33 cellular contexts compared by ENCODE assay signal in the genomic region with DNA sequence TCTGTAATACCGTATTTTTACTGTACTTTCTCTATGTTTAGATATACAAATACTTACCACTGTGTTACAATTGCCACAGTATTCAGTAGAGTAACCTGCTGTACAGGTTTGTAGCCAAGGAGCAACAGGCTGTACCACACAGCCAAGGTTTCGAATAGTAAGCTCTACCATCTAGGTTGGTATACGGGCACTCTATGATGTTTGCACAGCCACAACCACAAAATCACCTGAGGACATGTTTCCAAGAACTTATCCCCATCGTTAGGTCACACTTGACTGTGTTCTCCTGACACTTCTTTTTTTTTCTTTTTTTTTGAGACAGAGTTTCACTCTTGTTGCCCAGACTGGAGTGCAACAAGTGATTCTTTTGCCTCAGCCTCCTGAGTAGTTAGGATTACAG.
"Had no signal": no experiment of that assay in that cellular context is flagged by ENCODE, and none has a peak within 500 bp of the region (broad histone marks: within the 10 kb centered on the region; RNA-seq: fewer than 3 reads in every experiment).

No MANE protein-coding gene starts in this region.

- ATAC-seq: activated naive CD8-positive, alpha-beta T cell treated with anti-CD3 and anti-CD28 coated beads, Interleukin-2, amount 50 U/mL, for 24 hours; activated T-cell treated with anti-CD3 and anti-CD28 coated beads, Interleukin-2, amount 50 U/mL, for 4 hours; esophagus mucosa; left cardiac atrium; naive thymus-derived CD4-positive, alpha-beta T cell; psoas muscle; stimulated activated memory B cell treated with anti-CD40 and anti-IgM and Interleukin-4, amounts not matched to agents 10 μg/mL and 1 μg/mL and 100 μg/mL, for 72 hours; stimulated activated naive CD8-positive, alpha-beta T cell treated with anti-CD3 and anti-CD28 coated beads, Interleukin-15, amount 100 ng/mL, for 72 hours; WTC11 had no signal

- FAIRE-seq: endothelial cell of umbilical vein, keratinocyte, pancreas had no signal

- H3K4me3 ChIP-seq: pancreas, psoas muscle, right atrium auricular region, smooth muscle cell, upper lobe of left lung had no signal

- H3K27me3 Mint-ChIP-seq: activated CD4-positive, alpha-beta memory T cell treated with anti-CD3 and anti-CD28 coated beads, Interleukin-2, amount 10 ng/mL, durations not matched to agents 7 days and 5 days; activated CD4-positive, alpha-beta T cell treated with anti-CD3 and anti-CD28 coated beads, Interleukin-2, amount 10 ng/mL, durations not matched to agents 7 days and 5 days; stimulated activated memory B cell treated with anti-CD40 and anti-IgM and Interleukin-4, amounts not matched to agents 10 μg/mL and 1 μg/mL and 100 μg/mL, for 72 hours; stimulated activated naive CD8-positive, alpha-beta T cell treated with anti-CD3 and anti-CD28 coated beads, Interleukin-15, amount 100 ng/mL, for 72 hours had no signal

- DNase-seq: activated CD4-positive, alpha-beta memory T cell treated with anti-CD3 and anti-CD28 coated beads, Interleukin-2, amount 10 ng/mL, durations not matched to agents 7 days and 5 days; activated CD4-positive, alpha-beta T cell treated with anti-CD3 and anti-CD28 coated beads for 1 hour; activated CD4-positive, alpha-beta T cell treated with anti-CD3 and anti-CD28 coated beads, Interleukin-2, amount 10 ng/mL, durations not matched to agents 7 days and 5 days; activated CD8-positive, alpha-beta memory T cell treated with anti-CD3 and anti-CD28 coated beads, Interleukin-2, amount 50 U/mL, for 48 hours; activated naive CD8-positive, alpha-beta T cell treated with anti-CD3 and anti-CD28 coated beads, Interleukin-2, amount 50 U/mL, for 24 hours; activated T-cell treated with anti-CD3 and anti-CD28 coated beads, Interleukin-2, amount 50 U/mL, for 4 hours; amygdala; caudate nucleus; cortex of kidney; foreskin fibroblast; head of caudate nucleus; left cardiac atrium; midbrain; naive thymus-derived CD4-positive, alpha-beta T cell; nucleus accumbens; psoas muscle; stimulated activated CD4-positive, alpha-beta T cell treated with anti-CD3 and anti-CD28 coated beads, Interleukin-1b, Interleukin-23, amount 100 ng/mL, for 48 hours; stimulated activated CD4-positive, alpha-beta T cell treated with anti-CD3 and anti-CD28 coated beads, Interleukin-4, amount 100 ng/mL, for 4 hours; stimulated activated CD8-positive, alpha-beta memory T cell treated with anti-CD3 and anti-CD28 coated beads, Interleukin-4, amount 100 ng/mL, for 48 hours; stimulated activated naive CD8-positive, alpha-beta T cell treated with anti-CD3 and anti-CD28 coated beads, Interleukin-15, amount 100 ng/mL, for 72 hours; substantia nigra; T-helper 9 cell had no signal

- H3K4me3 Mint-ChIP-seq: activated CD4-positive, alpha-beta memory T cell treated with anti-CD3 and anti-CD28 coated beads, Interleukin-2, amount 10 ng/mL, durations not matched to agents 7 days and 5 days; activated CD4-positive, alpha-beta T cell treated with anti-CD3 and anti-CD28 coated beads, Interleukin-2, amount 10 ng/mL, durations not matched to agents 7 days and 5 days; activated naive CD4-positive, alpha-beta T cell treated with anti-CD3 and anti-CD28 coated beads, Interleukin-2, amount 50 U/mL, for 24 hours; activated naive CD8-positive, alpha-beta T cell treated with anti-CD3 and anti-CD28 coated beads, Interleukin-2, amount 50 U/mL, for 24 hours; activated T-cell treated with anti-CD3 and anti-CD28 coated beads, Interleukin-2, amount 50 U/mL, for 4 hours; naive thymus-derived CD4-positive, alpha-beta T cell; stimulated activated memory B cell treated with anti-CD40 and anti-IgM and Interleukin-4, amounts not matched to agents 10 μg/mL and 1 μg/mL and 100 μg/mL, for 72 hours; stimulated activated naive CD8-positive, alpha-beta T cell treated with anti-CD3 and anti-CD28 coated beads, Interleukin-15, amount 100 ng/mL, for 72 hours; WTC11 had no signal

- H3K27me3 ChIP-seq: pancreas, right atrium auricular region, upper lobe of left lung had no signal

- H3K27ac Mint-ChIP-seq: activated CD4-positive, alpha-beta memory T cell treated with anti-CD3 and anti-CD28 coated beads, Interleukin-2, amount 10 ng/mL, durations not matched to agents 7 days and 5 days; activated CD4-positive, alpha-beta T cell treated with anti-CD3 and anti-CD28 coated beads, Interleukin-2, amount 10 ng/mL, durations not matched to agents 7 days and 5 days; activated naive CD4-positive, alpha-beta T cell treated with anti-CD3 and anti-CD28 coated beads, Interleukin-2, amount 50 U/mL, for 24 hours; activated naive CD8-positive, alpha-beta T cell treated with anti-CD3 and anti-CD28 coated beads, Interleukin-2, amount 50 U/mL, for 24 hours; activated T-helper 2 cell treated with anti-CD3 and anti-CD28 coated beads, Interferon-gamma antibody, Interleukin-2, Interleukin-4, amounts not matched to agents 10 μg/mL and 5 μg/mL and 100 μg/mL, durations not matched to agents 14 hours and 24 hours and 36 hours; stimulated activated memory B cell treated with anti-CD40 and anti-IgM and Interleukin-4, amounts not matched to agents 10 μg/mL and 1 μg/mL and 100 μg/mL, for 72 hours; stimulated activated naive CD8-positive, alpha-beta T cell treated with anti-CD3 and anti-CD28 coated beads, Interleukin-15, amount 100 ng/mL, for 72 hours; WTC11 had no signal

- H3K27ac ChIP-seq: pancreas, psoas muscle, right atrium auricular region, upper lobe of left lung had no signal

- H3K4me2 ChIP-seq: smooth muscle cell had no signal

- H3K36me3 ChIP-seq: pancreas, right atrium auricular region, upper lobe of left lung had no signal

- H3K9me3 ChIP-seq: pancreas had no signal

- H3K4me1 Mint-ChIP-seq: activated CD4-positive, alpha-beta memory T cell treated with anti-CD3 and anti-CD28 coated beads, Interleukin-2, amount 10 ng/mL, durations not matched to agents 7 days and 5 days; activated CD4-positive, alpha-beta T cell treated with anti-CD3 and anti-CD28 coated beads, Interleukin-2, amount 10 ng/mL, durations not matched to agents 7 days and 5 days; activated naive CD4-positive, alpha-beta T cell treated with anti-CD3 and anti-CD28 coated beads, Interleukin-2, amount 50 U/mL, for 24 hours; activated naive CD8-positive, alpha-beta T cell treated with anti-CD3 and anti-CD28 coated beads, Interleukin-2, amount 50 U/mL, for 24 hours; naive thymus-derived CD4-positive, alpha-beta T cell; stimulated activated memory B cell treated with anti-CD40 and anti-IgM and Interleukin-4, amounts not matched to agents 10 μg/mL and 1 μg/mL and 100 μg/mL, for 72 hours; stimulated activated naive CD8-positive, alpha-beta T cell treated with anti-CD3 and anti-CD28 coated beads, Interleukin-15, amount 100 ng/mL, for 72 hours had no signal

- H3K4me1 ChIP-seq: pancreas, psoas muscle, right atrium auricular region, upper lobe of left lung had no signal
